27 cellular contexts compared by ENCODE assay signal in genomic region chr4:11518754-11519153, GRCh38.
"Had no signal": no experiment of that assay in that cellular context is flagged by ENCODE, and none has a peak within 500 bp of the region (broad histone marks: within the 10 kb centered on the region; RNA-seq: fewer than 3 reads in every experiment).

No MANE protein-coding gene starts in this region.

- DNase-seq: colonic mucosa; cortex of kidney; dorsolateral prefrontal cortex; effector CD4-positive, alpha-beta T cell; effector CD8-positive, alpha-beta T cell; effector memory CD4-positive, alpha-beta T cell; effector memory CD8-positive, alpha-beta T cell; endodermal cell; erythroblast; esophagus squamous epithelium; foreskin fibroblast; foreskin keratinocyte; foreskin melanocyte; gastrocnemius medialis; glutamatergic neuron; head of caudate nucleus; heart left ventricle; heart right ventricle had no signal

- H3K4me3 ChIP-seq: colonic mucosa, coronary artery, dorsolateral prefrontal cortex, esophagus muscularis mucosa, esophagus squamous epithelium, gastrocnemius medialis, gastroesophageal sphincter, heart left ventricle, heart right ventricle had no signal

- H3K9me3 ChIP-seq: colonic mucosa, esophagus muscularis mucosa, esophagus squamous epithelium, gastrocnemius medialis, gastroesophageal sphincter, heart left ventricle had no signal

- H3K4me1 ChIP-seq: colonic mucosa, esophagus muscularis mucosa, gastrocnemius medialis, gastroesophageal sphincter, heart left ventricle, heart right ventricle had no signal

- H3K36me3 ChIP-seq: colonic mucosa, esophagus muscularis mucosa, esophagus squamous epithelium, gastrocnemius medialis, gastroesophageal sphincter, heart left ventricle, heart right ventricle had no signal

- H3K27me3 ChIP-seq: colonic mucosa, esophagus muscularis mucosa, esophagus squamous epithelium, foreskin keratinocyte, gastrocnemius medialis, gastroesophageal sphincter, heart left ventricle had no signal

- H3K27ac ChIP-seq: colonic mucosa, coronary artery, dorsolateral prefrontal cortex, epithelial cell of prostate, esophagus muscularis mucosa, esophagus squamous epithelium, foreskin keratinocyte, gastrocnemius medialis, gastroesophageal sphincter, heart left ventricle, heart right ventricle had no signal

- ATAC-seq: effector memory CD8-positive, alpha-beta T cell; esophagus mucosa; foreskin keratinocyte; gastrocnemius medialis; gastroesophageal sphincter; heart left ventricle; heart right ventricle had no signal

- FAIRE-seq: colon, endometrium, endothelial cell of umbilical vein, frontal cortex had no signal
